Comparison of ENCODE assay signal across 20 cellular contexts in genomic region chr5:78522476-78523105, GRCh38.
"Had no signal": no experiment of that assay in that cellular context is flagged by ENCODE, and none has a peak within 500 bp of the region (broad histone marks: within the 10 kb centered on the region; RNA-seq: fewer than 3 reads in every experiment).

No MANE protein-coding gene starts in this region.

- H3K4me1 Mint-ChIP-seq: activated naive CD8-positive, alpha-beta T cell treated with anti-CD3 and anti-CD28 coated beads for 36 hours; natural killer cell had no signal

- DNase-seq: activated CD4-positive, alpha-beta T cell treated with anti-CD3 and anti-CD28 coated beads, Interleukin-2, amount 50 U/mL, for 1 hour; activated CD4-positive, CD25-positive, alpha-beta regulatory T cell treated with anti-CD3 and anti-CD28 coated beads, Interleukin-2, amount 50 U/mL, for 72 hours; activated naive CD8-positive, alpha-beta T cell treated with anti-CD3 and anti-CD28 coated beads for 36 hours; activated T-cell treated with anti-CD3 and anti-CD28 coated beads, Interleukin-2, amount 50 U/mL, for 1 hour; amniotic stem cell; effector memory CD4-positive, alpha-beta T cell; heart right ventricle; left lung; mammary epithelial cell; midbrain; natural killer cell; ovary; stimulated activated CD4-positive, alpha-beta T cell treated with anti-CD3 and anti-CD28 coated beads, Interleukin-12 subunit alpha, Interleukin-12 subunit beta, amount 100 ng/mL, for 4 hours; stimulated activated CD4-positive, alpha-beta T cell treated with anti-CD3 and anti-CD28 coated beads, Interleukin-4, amount 100 ng/mL, for 4 hours; substantia nigra; T-helper 1 cell; thyroid gland; WERI-Rb-1 had no signal

- H3K4me3 Mint-ChIP-seq: activated naive CD8-positive, alpha-beta T cell treated with anti-CD3 and anti-CD28 coated beads for 36 hours; natural killer cell; stimulated activated naive CD8-positive, alpha-beta T cell treated with anti-CD3 and anti-CD28 coated beads, Interleukin-15, Interleukin-2, amounts not matched to agents 100 ng/mL and 50 ng/mL, for 24 hours had no signal

- H3K4me1 ChIP-seq: prostate gland had no signal

- H3K36me3 Mint-ChIP-seq: activated naive CD8-positive, alpha-beta T cell treated with anti-CD3 and anti-CD28 coated beads for 36 hours; natural killer cell had no signal

- H3K27ac Mint-ChIP-seq: activated naive CD8-positive, alpha-beta T cell treated with anti-CD3 and anti-CD28 coated beads for 36 hours; natural killer cell; stimulated activated naive CD8-positive, alpha-beta T cell treated with anti-CD3 and anti-CD28 coated beads, Interleukin-15, Interleukin-2, amounts not matched to agents 100 ng/mL and 50 ng/mL, for 24 hours had no signal

- H3K4me3 ChIP-seq: heart right ventricle, left lung, ovary, prostate gland, thyroid gland had no signal

- H3K27me3 ChIP-seq: heart right ventricle, left lung, ovary, thyroid gland had no signal

- ATAC-seq: heart right ventricle, left lung, natural killer cell had no signal

- H3K27ac ChIP-seq: thyroid gland, WERI-Rb-1 had no signal

- H3K9me3 ChIP-seq: heart right ventricle, left lung, ovary, prostate gland, thyroid gland had no signal

- H3K36me3 ChIP-seq: heart right ventricle, left lung, ovary, prostate gland, thyroid gland, WERI-Rb-1 had no signal

- H3K9me3 Mint-ChIP-seq: activated naive CD8-positive, alpha-beta T cell treated with anti-CD3 and anti-CD28 coated beads for 36 hours; natural killer cell; stimulated activated naive CD8-positive, alpha-beta T cell treated with anti-CD3 and anti-CD28 coated beads, Interleukin-15, Interleukin-2, amounts not matched to agents 100 ng/mL and 50 ng/mL, for 24 hours had no signal
